ENCODE assay signal across 8 cellular contexts in the genomic region with DNA sequence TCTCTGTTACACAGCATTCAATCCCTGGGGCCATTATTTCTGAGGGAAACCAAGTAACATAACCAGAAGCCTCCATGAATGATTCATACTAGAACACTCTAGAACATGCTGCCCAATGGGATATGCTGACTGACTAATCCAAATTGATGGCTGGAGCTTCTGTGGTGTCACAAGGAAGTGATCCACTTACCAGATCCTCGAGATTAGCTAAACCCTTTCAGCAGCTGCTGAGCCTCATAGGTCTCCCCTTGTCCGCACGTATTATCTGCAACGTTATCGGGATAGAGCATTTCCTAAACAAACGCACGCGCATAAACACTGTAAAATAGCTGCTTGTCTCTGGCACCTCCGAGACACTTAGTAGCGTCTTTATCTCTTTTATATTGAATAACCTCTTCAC.
"Had no signal": no experiment of that assay in that cellular context is flagged by ENCODE, and none has a peak within 500 bp of the region (broad histone marks: within the 10 kb centered on the region; RNA-seq: fewer than 3 reads in every experiment).

No MANE protein-coding gene starts in this region.

- H3K9me3 ChIP-seq: thyroid gland, vagina had no signal

- H3K36me3 ChIP-seq: heart left ventricle, thyroid gland, vagina had no signal

- H3K4me3 ChIP-seq: heart left ventricle, thyroid gland, vagina had no signal

- DNase-seq: activated CD4-positive, alpha-beta T cell treated with anti-CD3 and anti-CD28 coated beads for 48 hours; amygdala; foreskin melanocyte; heart left ventricle; stimulated activated CD4-positive, alpha-beta T cell treated with anti-CD3 and anti-CD28 coated beads, Interleukin-15, amount 100 ng/mL, for 24 hours; stimulated activated CD4-positive, alpha-beta T cell treated with anti-CD3 and anti-CD28 coated beads, Interleukin-4, amount 100 ng/mL, for 4 hours; thyroid gland had no signal

- H3K27ac ChIP-seq: heart left ventricle, thyroid gland, vagina had no signal

- H3K27me3 ChIP-seq: thyroid gland, vagina had no signal

- H3K4me1 ChIP-seq: thyroid gland, vagina had no signal
